3 cellular contexts compared by ENCODE assay signal in genomic region chr1:29264773-29265389, GRCh38.
TF ChIP-seq lines count a peak whose summit lies in the region.

No MANE protein-coding gene starts in this region.

TF ChIP-seq in SK-N-SH, 30 proteins besides CTCF, POLR2A, EP300 and RAD21:
- TF ChIP-seq SMC3 (IDR thresholded peaks at IDR 0.05; ENCODE audit: low read depth, low read length) = no peak
- no peak for TF ChIP-seq MAX (IDR thresholded peaks at IDR 0.05; ENCODE audit: low read depth)
- TF ChIP-seq FOSL2 (IDR thresholded peaks at IDR 0.05; ENCODE audit: borderline replicate concordance, low read depth) = peak; percentile 11; the same call in 1 of the 2 replicates

TF ChIP-seq in SK-N-SH treated with all-trans-retinoic acid at 6 μM for 48 hours, 23 proteins besides CTCF, POLR2A, EP300 and RAD21:
- TF ChIP-seq CSDC2 (CRISPR knock-in tag; IDR thresholded peaks at IDR 0.05) = no peak
- TF ChIP-seq PATZ1 (CRISPR knock-in tag; IDR thresholded peaks at IDR 0.05; ENCODE audit: borderline replicate concordance) = no peak
- TF ChIP-seq TCF4 (CRISPR knock-in tag; IDR thresholded peaks at IDR 0.05; ENCODE audit: borderline replicate concordance) = no peak
- TF ChIP-seq ZFP3 (CRISPR knock-in tag; IDR thresholded peaks at IDR 0.05) = no peak

TF ChIP-seq in K562, 482 proteins besides CTCF, POLR2A, EP300 and RAD21:
- TF ChIP-seq ZKSCAN3 (CRISPR knock-in tag; IDR thresholded peaks at IDR 0.05) (no peak), ZNF121 (CRISPR knock-in tag; conservative IDR thresholded peaks at IDR 0.05) (peak; percentile 34; the same call in 1 of the 2 replicates), FOSL1 (tag; conservative IDR thresholded peaks at IDR 0.05) (peak; percentile 46; the same call in 1 of the 2 replicates)
